Comparison of ENCODE assay signal across 19 cellular contexts in the genomic region with DNA sequence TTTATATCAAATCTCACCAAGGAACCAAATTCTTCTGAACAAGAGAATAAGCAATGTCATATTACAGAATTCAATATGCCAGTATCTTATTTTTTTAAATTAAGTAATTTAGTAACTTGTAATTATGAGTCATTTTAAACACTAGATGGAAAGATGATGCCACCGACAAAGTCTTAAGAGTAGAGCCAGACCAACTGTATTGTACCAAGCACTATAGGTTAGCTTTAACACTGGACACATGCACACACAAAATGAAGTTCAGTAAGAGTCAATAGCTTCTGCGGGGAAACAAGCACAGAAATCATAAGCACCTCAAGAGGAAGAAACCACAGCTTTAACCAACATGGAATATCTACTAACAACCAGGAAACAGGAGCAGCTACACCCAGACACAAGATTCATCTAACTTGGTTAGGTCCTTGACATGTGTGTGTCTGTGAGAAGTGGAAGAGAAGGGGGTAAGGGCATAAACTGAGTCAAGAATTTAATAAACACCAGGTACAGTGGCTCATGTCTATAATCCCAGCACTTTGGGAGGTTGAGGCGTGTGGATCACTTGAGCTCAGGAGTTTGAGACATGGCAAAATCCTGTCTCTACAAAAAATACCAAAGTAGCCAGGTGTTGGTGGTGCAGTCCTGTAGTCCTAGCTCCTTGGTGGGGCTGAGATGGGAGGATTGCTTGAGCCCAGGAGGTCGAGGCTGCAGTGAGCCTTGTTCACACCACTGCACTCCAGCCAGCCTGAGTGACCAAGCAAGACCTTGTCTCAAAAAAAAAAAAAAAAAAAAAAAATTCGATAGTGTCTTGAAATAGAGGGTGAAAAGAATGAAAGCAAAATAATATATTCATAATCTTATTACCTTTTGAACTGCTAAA. TPM values are rescaled to one million over a fixed set of nuclear protein-coding genes. Genes with fewer than 3 reads are reported as not detected.
DNase-seq lines count a peak whose midpoint lies in the region; ATAC-seq and TF ChIP-seq lines count a peak whose summit lies in the region.
"Had no signal": no experiment of that assay in that cellular context is flagged by ENCODE, and none has a peak within 500 bp of the region (broad histone marks: within the 10 kb centered on the region; RNA-seq: fewer than 3 reads in every experiment).

No MANE protein-coding gene starts in this region.

- no peak overlapping the region for H3K4me3 Mint-ChIP-seq in T-helper 1 cell treated with Interleukin-12 subunit alpha and Interleukin-12 subunit beta and Interleukin-4 antibody, amounts not matched to agents 30 μg/mL and 1 μg/mL, for 36 hours
- H3K4me3 Mint-ChIP-seq in activated CD8-positive, alpha-beta T cell treated with anti-CD3 and anti-CD28 coated beads, Interleukin-2, amount 10 ng/mL, durations not matched to agents 7 days and 5 days = no peak overlapping the region
- peak overlapping the region in 7 of 10 donors; percentile 2 to 47 (median 7) for H3K4me3 Mint-ChIP-seq in naive thymus-derived CD8-positive, alpha-beta T cell
- H3K4me3 Mint-ChIP-seq: activated naive CD4-positive, alpha-beta T cell treated with anti-CD3 and anti-CD28 coated beads, Interleukin-2, amount 50 U/mL, for 24 hours; neural crest cell had no signal

- H3K27me3 ChIP-seq in dorsolateral prefrontal cortex = no peaks in the 10 kb centered on the region
- H3K27me3 ChIP-seq: BLaER1 treated with 17β-estradiol and CSF1 and Interleukin-3, amounts not matched to agents 10 nM and 100 nM; colonic mucosa; foreskin keratinocyte; thyroid gland had no signal

- no peak for ATAC-seq in activated CD8-positive, alpha-beta T cell treated with anti-CD3 and anti-CD28 coated beads, Interleukin-2, amount 10 ng/mL, durations not matched to agents 7 days and 5 days
- no peak for ATAC-seq in naive thymus-derived CD8-positive, alpha-beta T cell
- no peak for ATAC-seq in GM19328 (IDR thresholded peaks at IDR 0.05; ENCODE audit: unreplicated experiment)
- ATAC-seq: foreskin keratinocyte had no signal

- no peaks in the 10 kb centered on the region for H3K27me3 Mint-ChIP-seq in T-helper 1 cell treated with Interleukin-12 subunit alpha and Interleukin-12 subunit beta and Interleukin-4 antibody, amounts not matched to agents 30 μg/mL and 1 μg/mL, for 36 hours (ENCODE audit: low read depth)
- no peaks in the 10 kb centered on the region for H3K27me3 Mint-ChIP-seq in activated CD8-positive, alpha-beta T cell treated with anti-CD3 and anti-CD28 coated beads, Interleukin-2, amount 10 ng/mL, durations not matched to agents 7 days and 5 days (ENCODE audit: low read depth)
- no peaks in the 10 kb centered on the region for H3K27me3 Mint-ChIP-seq in naive thymus-derived CD8-positive, alpha-beta T cell
- H3K27me3 Mint-ChIP-seq: activated naive CD4-positive, alpha-beta T cell treated with anti-CD3 and anti-CD28 coated beads, Interleukin-2, amount 50 U/mL, for 24 hours had no signal

- H3K4me1 Mint-ChIP-seq in T-helper 1 cell treated with Interleukin-12 subunit alpha and Interleukin-12 subunit beta and Interleukin-4 antibody, amounts not matched to agents 30 μg/mL and 1 μg/mL, for 36 hours (ENCODE audit: low read depth) = peaks cover 42% of the 10 kb centered on the region
- peaks cover 45% of the 10 kb centered on the region for H3K4me1 Mint-ChIP-seq in activated CD8-positive, alpha-beta T cell treated with anti-CD3 and anti-CD28 coated beads, Interleukin-2, amount 10 ng/mL, durations not matched to agents 7 days and 5 days (ENCODE audit: low read depth)
- peaks cover 19 to 64% (median 45%) of the 10 kb centered on the region in 4 donors for H3K4me1 Mint-ChIP-seq in naive thymus-derived CD8-positive, alpha-beta T cell
- H3K4me1 Mint-ChIP-seq: neural crest cell had no signal

- TF ChIP-seq CTCF in GM12865 (IDR thresholded peaks at IDR 0.05; ENCODE audit: insufficient read depth, low read depth, low read length, missing control alignments) (no peak), dorsolateral prefrontal cortex (IDR thresholded peaks at IDR 0.05 in 54 of 56, conservative IDR thresholded peaks at IDR 0.05 in 2 of 56; ENCODE audit: low read depth in 1 of 56, partially characterized antibody in 56 of 56) (no peak)

- POLR2A ChIA-PET in activated CD8-positive, alpha-beta T cell treated with anti-CD3 and anti-CD28 coated beads, Interleukin-2, amount 10 ng/mL, durations not matched to agents 7 days and 5 days (lab: Charles Lee) = interaction anchor here (0.6 to 1.0 kb wide), 4 partner anchors 14 to 170 kb away, joined by 3 read pairs; a partner anchor contains a TSS
- POLR2A ChIA-PET in naive thymus-derived CD8-positive, alpha-beta T cell (lab: Charles Lee) = interaction anchor here (0.6 to 0.7 kb wide), 2 partner anchors 78 to 373 kb away, joined by 3 to 5 read pairs; no protein-coding TSS in a partner anchor

- H3K27ac Mint-ChIP-seq in T-helper 1 cell treated with Interleukin-12 subunit alpha and Interleukin-12 subunit beta and Interleukin-4 antibody, amounts not matched to agents 30 μg/mL and 1 μg/mL, for 36 hours = peak overlapping the region; percentile 59
- peak overlapping the region; percentile 43 for H3K27ac Mint-ChIP-seq in activated CD8-positive, alpha-beta T cell treated with anti-CD3 and anti-CD28 coated beads, Interleukin-2, amount 10 ng/mL, durations not matched to agents 7 days and 5 days
- H3K27ac Mint-ChIP-seq in naive thymus-derived CD8-positive, alpha-beta T cell = peak overlapping the region in 8 of 10 donors; percentile 6 to 70 (median 45)
- H3K27ac Mint-ChIP-seq: activated naive CD4-positive, alpha-beta T cell treated with anti-CD3 and anti-CD28 coated beads, Interleukin-2, amount 50 U/mL, for 24 hours had no signal

- H3K27ac ChIP-seq in dorsolateral prefrontal cortex = no peak overlapping the region
- H3K27ac ChIP-seq: BLaER1 treated with 17β-estradiol and CSF1 and Interleukin-3, amounts not matched to agents 10 nM and 100 nM; colonic mucosa; foreskin keratinocyte; thyroid gland; WERI-Rb-1 had no signal

- H3K36me3 Mint-ChIP-seq in T-helper 1 cell treated with Interleukin-12 subunit alpha and Interleukin-12 subunit beta and Interleukin-4 antibody, amounts not matched to agents 30 μg/mL and 1 μg/mL, for 36 hours (ENCODE audit: low read depth) = peaks cover 17% of the 10 kb centered on the region
- peaks cover 32% of the 10 kb centered on the region for H3K36me3 Mint-ChIP-seq in activated CD8-positive, alpha-beta T cell treated with anti-CD3 and anti-CD28 coated beads, Interleukin-2, amount 10 ng/mL, durations not matched to agents 7 days and 5 days (ENCODE audit: low read depth)
- H3K36me3 Mint-ChIP-seq in naive thymus-derived CD8-positive, alpha-beta T cell = peaks cover 0 to 25% (median 10%) of the 10 kb centered on the region in 3 donors

- DNase-seq in T-helper 1 cell (no peak), GM12865 (ENCODE audit: low read depth) (peak; percentile 20), dorsolateral prefrontal cortex (no peak), cardiac septum (ENCODE audit: low spot score) (no peak)
- DNase-seq in activated CD8-positive, alpha-beta T cell treated with anti-CD3 and anti-CD28 coated beads, Interleukin-2, amount 10 ng/mL, durations not matched to agents 7 days and 5 days = no peak
- no peak for DNase-seq in naive thymus-derived CD8-positive, alpha-beta T cell
- DNase-seq: colonic mucosa; foreskin keratinocyte; mesenchymal stem cell; NCI-H1694; NK-92 treated with Interleukin-12 subunit alpha and Interleukin-12 subunit beta, amount 100 ng/mL, for 24 hours; RPMI8226; WERI-Rb-1 had no signal

- intact Hi-C loops in dorsolateral prefrontal cortex (cut with DNase I) (no loop called here), cardiac septum (cut with DNase I) (no loop called here)

- CTCF ChIA-PET in activated CD8-positive, alpha-beta T cell treated with anti-CD3 and anti-CD28 coated beads, Interleukin-2, amount 10 ng/mL, durations not matched to agents 7 days and 5 days (lab: Charles Lee) = interaction anchor here (1.2 kb wide), 1 partner anchor 93 kb away, joined by 3 read pairs; no protein-coding TSS in a partner anchor

- no peaks in the 10 kb centered on the region for H3K9me3 Mint-ChIP-seq in T-helper 1 cell treated with Interleukin-12 subunit alpha and Interleukin-12 subunit beta and Interleukin-4 antibody, amounts not matched to agents 30 μg/mL and 1 μg/mL, for 36 hours
- H3K9me3 Mint-ChIP-seq in activated CD8-positive, alpha-beta T cell treated with anti-CD3 and anti-CD28 coated beads, Interleukin-2, amount 10 ng/mL, durations not matched to agents 7 days and 5 days (ENCODE audit: insufficient read depth) = peaks cover 3% of the 10 kb centered on the region
- no peaks in the 10 kb centered on the region for H3K9me3 Mint-ChIP-seq in naive thymus-derived CD8-positive, alpha-beta T cell
- H3K9me3 Mint-ChIP-seq: activated naive CD4-positive, alpha-beta T cell treated with anti-CD3 and anti-CD28 coated beads, Interleukin-2, amount 50 U/mL, for 24 hours; neural crest cell had no signal

- H3K4me3 ChIP-seq in GM12865 (ENCODE audit: low read depth, low read length) (no peak overlapping the region), dorsolateral prefrontal cortex (no peak overlapping the region)
- H3K4me3 ChIP-seq: BLaER1 treated with 17β-estradiol and CSF1 and Interleukin-3, amounts not matched to agents 10 nM and 100 nM; colonic mucosa; thyroid gland had no signal

RNA-seq across cellular contexts. Expression of a gene that starts 28.9 kb away (rescaled TPM):
- total RNA-seq in activated CD8-positive, alpha-beta T cell treated with anti-CD3 and anti-CD28 coated beads, Interleukin-2, amount 10 ng/mL, durations not matched to agents 7 days and 5 days = 10 to 100 TPM; 40.1 to 45.0 TPM
- total RNA-seq in naive thymus-derived CD8-positive, alpha-beta T cell = 10 to 100 TPM; 58.4 to 62.9 TPM
- polyA plus RNA-seq in naive thymus-derived CD8-positive, alpha-beta T cell = 10 to 100 TPM in 2 of 3 donors, 1 to 10 TPM in 1; 9.3 to 12.0 (median 11.2) TPM
- total RNA-seq in dorsolateral prefrontal cortex (10 to 100 TPM; 52.0 to 89.8 (median 72.2) TPM), cardiac septum (19.1 TPM)

Comparison
In these comparisons a context has a peak if more than half of its experiments do, and no peak if none do; other contexts are left out.
1. H3K4me3 Mint-ChIP-seq: peak in naive thymus-derived CD8-positive, alpha-beta T cell (7 of 10); none in T-helper 1 cell treated with Interleukin-12 subunit alpha and Interleukin-12 subunit beta and Interleukin-4 antibody, amounts not matched to agents 30 μg/mL and 1 μg/mL, for 36 hours (single experiment) and activated CD8-positive, alpha-beta T cell treated with anti-CD3 and anti-CD28 coated beads, Interleukin-2, amount 10 ng/mL, durations not matched to agents 7 days and 5 days (single experiment).
2. Peak in every context shown above with its lines, with median percentiles within 50 percentile points of each other: H3K27ac Mint-ChIP-seq.